1 cellular context compared by ENCODE assay signal in genomic region chr4:148443550-148444295, GRCh38.
TF ChIP-seq lines count a peak whose summit lies in the region.

No MANE protein-coding gene starts in this region.

TF ChIP-seq in HepG2, 621 proteins besides CTCF, POLR2A, EP300 and RAD21 (continued from another document):
- TF ChIP-seq ZNF777 (CRISPR knock-in tag; IDR thresholded peaks at IDR 0.05) (peak; percentile 41; the same call in 1 of the 2 replicates), CREBL2 (CRISPR knock-in tag; IDR thresholded peaks at IDR 0.05; ENCODE audit: borderline replicate concordance) (no peak), RELA (CRISPR knock-in tag; IDR thresholded peaks at IDR 0.05) (no peak), SMAD1 (CRISPR knock-in tag; IDR thresholded peaks at IDR 0.05; ENCODE audit: borderline replicate concordance, low read depth) (no peak), TCF7L2 (IDR thresholded peaks at IDR 0.05; ENCODE audit: low read depth, low read length) (no peak), CENPX (CRISPR knock-in tag; IDR thresholded peaks at IDR 0.05) (no peak), KLF9 (CRISPR knock-in tag; IDR thresholded peaks at IDR 0.05; ENCODE audit: low read depth) (no peak), NR2F2 (IDR thresholded peaks at IDR 0.05; ENCODE audit: borderline replicate concordance, low read depth) (no peak), UBTF (CRISPR knock-in tag; IDR thresholded peaks at IDR 0.05) (0 out of 2 replicates have a peak, but pooled peaks have one; percentile 9), ZNF513 (CRISPR knock-in tag; conservative IDR thresholded peaks at IDR 0.05) (no peak), PBX2 (CRISPR knock-in tag; IDR thresholded peaks at IDR 0.05) (no peak), ZNF382 (CRISPR knock-in tag; IDR thresholded peaks at IDR 0.05; ENCODE audit: borderline replicate concordance) (no peak), ZNF335 (CRISPR knock-in tag; IDR thresholded peaks at IDR 0.05) (no peak), ZNF687 (CRISPR knock-in tag; IDR thresholded peaks at IDR 0.05) (peak; percentile 24; the same call in 1 of the 2 replicates), KLF11 (CRISPR knock-in tag; IDR thresholded peaks at IDR 0.05) (no peak), ZNF34 (CRISPR knock-in tag; IDR thresholded peaks at IDR 0.05; ENCODE audit: borderline replicate concordance) (no peak), ZBTB43 (CRISPR knock-in tag; conservative IDR thresholded peaks at IDR 0.05) (no peak), USF2 (IDR thresholded peaks at IDR 0.05; ENCODE audit: low read depth, low read length) (no peak), USF2 (CRISPR knock-in tag; IDR thresholded peaks at IDR 0.05; ENCODE audit: borderline replicate concordance) (no peak), PHF8 (CRISPR knock-in tag; IDR thresholded peaks at IDR 0.05) (0 out of 2 replicates have a peak, but pooled peaks have one; percentile 17)
TF ChIP-seq in HepG2: peak in this region for 6.
